Comparison of ENCODE assay signal across 1 cellular context in the genomic region with DNA sequence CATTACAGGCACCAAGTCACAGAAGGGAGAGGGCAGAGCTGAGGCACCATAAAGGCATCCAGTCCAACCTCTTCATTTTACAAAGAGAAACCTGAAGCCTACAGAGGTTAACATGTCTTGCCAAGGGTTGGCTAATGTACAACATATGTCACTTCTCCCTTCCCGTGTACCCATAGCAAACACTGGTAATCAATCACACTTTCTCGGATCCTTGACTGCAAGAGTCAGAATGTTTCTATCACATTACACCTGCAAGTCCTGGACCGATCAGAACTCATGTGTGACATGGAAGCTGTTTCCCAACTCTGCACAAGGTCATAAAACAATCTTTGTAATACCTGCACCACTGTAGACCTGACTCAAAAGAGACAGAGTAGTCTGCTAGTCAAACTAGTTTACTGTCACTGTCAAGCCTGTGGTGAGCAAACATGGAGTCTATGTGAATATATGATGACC.
TF ChIP-seq lines count a peak whose summit lies in the region.

No MANE protein-coding gene starts in this region.

TF ChIP-seq in HepG2, 621 proteins besides CTCF, POLR2A, EP300 and RAD21 (continued from another document):
- TF ChIP-seq, protein P1, sequence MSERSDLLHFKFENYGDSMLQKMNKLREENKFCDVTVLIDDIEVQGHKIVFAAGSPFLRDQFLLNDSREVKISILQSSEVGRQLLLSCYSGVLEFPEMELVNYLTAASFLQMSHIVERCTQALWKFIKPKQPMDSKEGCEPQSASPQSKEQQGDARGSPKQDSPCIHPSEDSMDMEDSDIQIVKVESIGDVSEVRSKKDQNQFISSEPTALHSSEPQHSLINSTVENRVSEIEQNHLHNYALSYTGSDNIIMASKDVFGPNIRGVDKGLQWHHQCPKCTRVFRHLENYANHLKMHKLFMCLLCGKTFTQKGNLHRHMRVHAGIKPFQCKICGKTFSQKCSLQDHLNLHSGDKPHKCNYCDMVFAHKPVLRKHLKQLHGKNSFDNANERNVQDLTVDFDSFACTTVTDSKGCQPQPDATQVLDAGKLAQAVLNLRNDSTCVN (CRISPR knock-in tag; IDR thresholded peaks at IDR 0.05; ENCODE audit: borderline replicate concordance): no peak
- TF ChIP-seq TEAD2 (CRISPR knock-in tag; IDR thresholded peaks at IDR 0.05) (no peak), MYNN (CRISPR knock-in tag; IDR thresholded peaks at IDR 0.05; ENCODE audit: low read depth) (no peak), ZNF207 (IDR thresholded peaks at IDR 0.05; ENCODE audit: borderline replicate concordance) (no peak)
- TF ChIP-seq, protein P2, sequence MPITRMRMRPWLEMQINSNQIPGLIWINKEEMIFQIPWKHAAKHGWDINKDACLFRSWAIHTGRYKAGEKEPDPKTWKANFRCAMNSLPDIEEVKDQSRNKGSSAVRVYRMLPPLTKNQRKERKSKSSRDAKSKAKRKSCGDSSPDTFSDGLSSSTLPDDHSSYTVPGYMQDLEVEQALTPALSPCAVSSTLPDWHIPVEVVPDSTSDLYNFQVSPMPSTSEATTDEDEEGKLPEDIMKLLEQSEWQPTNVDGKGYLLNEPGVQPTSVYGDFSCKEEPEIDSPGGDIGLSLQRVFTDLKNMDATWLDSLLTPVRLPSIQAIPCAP (CRISPR knock-in tag; IDR thresholded peaks at IDR 0.05; ENCODE audit: low read depth): no peak
TF ChIP-seq in HepG2: peak in this region for 0.
